17 cellular contexts compared by ENCODE assay signal in genomic region chr7:113083132-113083833, GRCh38. TPM values are rescaled to one million over a fixed set of nuclear protein-coding genes. Genes with fewer than 3 reads are reported as not detected.
A peak's percentile ranks its signal among the peaks of the same experiment; 100 is the strongest.
DNase-seq lines count a peak whose midpoint lies in the region; ATAC-seq, FAIRE-seq and TF ChIP-seq lines count a peak whose summit lies in the region.
"Had no signal": no experiment of that assay in that cellular context is flagged by ENCODE, and none has a peak within 500 bp of the region (broad histone marks: within the 10 kb centered on the region; RNA-seq: fewer than 3 reads in every experiment).

No MANE protein-coding gene starts in this region.

- H3K9ac ChIP-seq in K562 (ENCODE audit: insufficient read depth in 1 of 2, low read depth in 2 of 2, low read length in 2 of 2): no peak overlapping the region
- H3K9ac ChIP-seq: SK-N-SH had no signal

- H3K4me1 ChIP-seq in K562 (replicated peaks in 1 of 2; ENCODE audit: control insufficient read depth in 2 of 2, insufficient read depth in 2 of 2, low read length in 2 of 2) (peaks cover 8 to 33% of the 10 kb centered on the region in 2 experiments), heart right ventricle (peaks cover 0 to 13% (median 0%) of the 10 kb centered on the region in 9 donors)

- peaks cover 35% of the 10 kb centered on the region for H3K27me3 Mint-ChIP-seq in activated CD4-positive, alpha-beta memory T cell treated with anti-CD3 and anti-CD28 coated beads for 36 hours

- TF ChIP-seq EP300 in K562 (IDR thresholded peaks at IDR 0.05; ENCODE audit: low read length): no peak

- DNase-seq in G401 (ENCODE audit: low spot score) (peak; percentile 78), K562 (ENCODE audit: extremely low read depth in 1 of 4, low spot score in 3 of 4) (no peak), hepatic stellate cell (ENCODE audit: low spot score) (no peak), heart right ventricle (no peak)
- DNase-seq in activated CD4-positive, alpha-beta memory T cell treated with anti-CD3 and anti-CD28 coated beads for 36 hours: no peak
- no peak for DNase-seq in stimulated activated CD4-positive, alpha-beta T cell treated with anti-CD3 and anti-CD28 coated beads, Interleukin-1b, Interleukin-23, amount 100 ng/mL, for 48 hours
- DNase-seq: ACHN; activated T-cell treated with anti-CD3 and anti-CD28 coated beads, Interleukin-2, amount 50 U/mL, for 24 hours; amniotic stem cell; mucosa of descending colon; NCI-H1694; SK-N-SH had no signal

- in situ Hi-C loops in G401 (cut with HindIII; ENCODE audit: low sequenced_read_pairs) (no loop called here), K562 (cut with MboI) (no loop called here)

- no peaks in the 10 kb centered on the region for H3K36me3 Mint-ChIP-seq in activated CD4-positive, alpha-beta memory T cell treated with anti-CD3 and anti-CD28 coated beads for 36 hours

- POLR2A ChIA-PET in K562 (lab: Yijun Ruan, JAX): interaction anchor here (1.9 kb wide), 1 partner anchor 17 kb away, joined by 4 read pairs; no protein-coding TSS in a partner anchor
- POLR2A ChIA-PET in activated CD4-positive, alpha-beta memory T cell treated with anti-CD3 and anti-CD28 coated beads for 36 hours (lab: Charles Lee): no interaction called here

- H3K79me2 ChIP-seq in K562 (ENCODE audit: control insufficient read depth, insufficient read depth, low read length): no peaks in the 10 kb centered on the region

- H3K4me2 ChIP-seq in K562 (ENCODE audit: insufficient read depth, low read length): no peak overlapping the region
- H3K4me2 ChIP-seq: SK-N-SH had no signal

- no peak for TF ChIP-seq CTCF in K562 (IDR thresholded peaks at IDR 0.05 in 2 of 3, conservative IDR thresholded peaks at IDR 0.05 in 1 of 3; ENCODE audit: insufficient read depth in 2 of 3, low read depth in 1 of 3, low read length in 3 of 3)
- TF ChIP-seq CTCF in heart right ventricle (IDR thresholded peaks at IDR 0.05): no peak

- H3K4me3 ChIP-seq in K562 (no peak overlapping the region), heart right ventricle (no peak overlapping the region)
- H3K4me3 ChIP-seq: mucosa of descending colon had no signal

- TF ChIP-seq RAD21 in K562 (CRISPR knock-in tag; conservative IDR thresholded peaks at IDR 0.05 in 1 of 2, IDR thresholded peaks at IDR 0.05 in 1 of 2): no peak

- H3K27ac ChIP-seq in K562 (ENCODE audit: extremely low read depth, low read depth, low read length) (no peak overlapping the region), heart right ventricle (no peak overlapping the region)

- no peak for FAIRE-seq in K562 (lab: Jason Lieb, UNC)
- FAIRE-seq: D721Med had no signal

- CTCF ChIA-PET in K562 (lab: Yijun Ruan, JAX; ENCODE audit: low intra/inter-chr PET ratio): no interaction called here
- CTCF ChIA-PET in activated CD4-positive, alpha-beta memory T cell treated with anti-CD3 and anti-CD28 coated beads for 36 hours (lab: Charles Lee): no interaction called here

- intact Hi-C loops in K562 (cut with micrococcal nuclease): no loop called here
- intact Hi-C loops in activated CD4-positive, alpha-beta memory T cell treated with anti-CD3 and anti-CD28 coated beads for 36 hours (cut with micrococcal nuclease): no loop called here
- intact Hi-C loops in heart right ventricle (cut with DNase I): loop anchor here in 1 of 10 donors (2.0 kb wide), 1 partner anchor 14 kb away; no protein-coding TSS in a partner anchor

- no TSS peak for BruUV-seq in K562 (replicated peaks; lab: Mats Ljungman, UMichigan)

- peak overlapping the region; percentile 80; the same call in 1 of the 2 replicates for H2AFZ ChIP-seq in K562 (ENCODE audit: low read depth, low read length)

- 27% methylated on average over 1 of the region's 1 CpG for WGBS in K562 (ENCODE audit: insufficient coverage, low coverage, missing lambda C conversion rate)
- WGBS in heart right ventricle, 2 donors: 78 to 84% methylated on average over 1 of the region's 1 CpG

- no peaks in the 10 kb centered on the region for H4K20me1 ChIP-seq in K562 (replicated peaks; ENCODE audit: control insufficient read depth, insufficient read depth, low read length)

- H3K27ac Mint-ChIP-seq in activated CD4-positive, alpha-beta memory T cell treated with anti-CD3 and anti-CD28 coated beads for 36 hours: no peak overlapping the region
- H3K27ac Mint-ChIP-seq: activated T-cell treated with anti-CD3 and anti-CD28 coated beads, Interleukin-2, amount 50 U/mL, for 24 hours; stimulated activated naive CD8-positive, alpha-beta T cell treated with anti-CD3 and anti-CD28 coated beads, Interleukin-15, Interleukin-2, amounts not matched to agents 100 ng/mL and 50 ng/mL, for 24 hours had no signal

- no peak for TF ChIP-seq POLR2A in K562 (conservative IDR thresholded peaks at IDR 0.05)

- H3K9me3 ChIP-seq in K562 (replicated peaks; ENCODE audit: control insufficient read depth, insufficient read depth, low read depth, low read length): no peaks in the 10 kb centered on the region
- no peaks in the 10 kb centered on the region for H3K9me3 ChIP-seq in heart right ventricle
- H3K9me3 ChIP-seq: mucosa of descending colon, SK-N-SH had no signal

- ATAC-seq in GM19463 (IDR thresholded peaks at IDR 0.05; ENCODE audit: unreplicated experiment) (peak; percentile 49), HG03066 (IDR thresholded peaks at IDR 0.05; ENCODE audit: low read depth, unreplicated experiment) (peak; percentile 62), K562 (no peak), heart right ventricle (no peak)
- ATAC-seq: activated CD4-positive, CD25-positive, alpha-beta regulatory T cell treated with anti-CD3 and anti-CD28 coated beads, Interleukin-2, amount 50 U/mL, for 24 hours; mucosa of descending colon had no signal

- no peaks in the 10 kb centered on the region for H3K9me3 Mint-ChIP-seq in activated CD4-positive, alpha-beta memory T cell treated with anti-CD3 and anti-CD28 coated beads for 36 hours
- H3K9me3 Mint-ChIP-seq: activated T-cell treated with anti-CD3 and anti-CD28 coated beads, Interleukin-2, amount 50 U/mL, for 24 hours; stimulated activated naive CD8-positive, alpha-beta T cell treated with anti-CD3 and anti-CD28 coated beads, Interleukin-15, Interleukin-2, amounts not matched to agents 100 ng/mL and 50 ng/mL, for 24 hours had no signal

- H3K4me3 Mint-ChIP-seq in activated CD4-positive, alpha-beta memory T cell treated with anti-CD3 and anti-CD28 coated beads for 36 hours: no peak overlapping the region
- H3K4me3 Mint-ChIP-seq: activated T-cell treated with anti-CD3 and anti-CD28 coated beads, Interleukin-2, amount 50 U/mL, for 24 hours; stimulated activated naive CD8-positive, alpha-beta T cell treated with anti-CD3 and anti-CD28 coated beads, Interleukin-15, Interleukin-2, amounts not matched to agents 100 ng/mL and 50 ng/mL, for 24 hours had no signal

- H3K36me3 ChIP-seq in K562 (ENCODE audit: control insufficient read depth, insufficient read depth, low read length): no peaks in the 10 kb centered on the region
- H3K36me3 ChIP-seq in heart right ventricle: no peaks in the 10 kb centered on the region

- H3K9me1 ChIP-seq in K562 (ENCODE audit: control insufficient read depth, insufficient read depth, low read length): no peaks in the 10 kb centered on the region

- peaks cover 5% of the 10 kb centered on the region for H3K4me1 Mint-ChIP-seq in activated CD4-positive, alpha-beta memory T cell treated with anti-CD3 and anti-CD28 coated beads for 36 hours (ENCODE audit: low read depth)

- H3K27me3 ChIP-seq in K562 (ENCODE audit: control insufficient read depth in 2 of 2, insufficient read depth in 2 of 2, low read length in 2 of 2) (no peaks in the 10 kb centered on the region), heart right ventricle (peaks cover 0 to 39% (median 0%) of the 10 kb centered on the region in 7 donors)

RNA-seq across cellular contexts. Expression of gene GPR85, which starts 3.3 kb away (rescaled TPM):
- not detected in 2 replicates for total RNA-seq in G401 (2014; rRNA removed; shearing (Covaris generic))
- 1.1 and 1.4 TPM in 2 replicates for total RNA-seq in K562 (2011; cell fraction: chromatin; rRNA removed; ENCODE audit: low replicate concordance)
- total RNA-seq in K562 (2011; cell fraction: nucleolus; rRNA removed): 0.50 and 0.53 TPM in 2 replicates
- total RNA-seq in K562 (2011; cell fraction: nucleoplasm; rRNA removed): 2.2 and 2.4 TPM in 2 replicates
- total RNA-seq in K562 (2014; rRNA removed) (2.9 and 3.3 TPM in 2 replicates), K562 (2014; rRNA removed; fragmentation: Illumina TruSeq; extraction: Trizol) (6.4 and 7.8 TPM in 2 replicates), K562 (2015; rRNA removed; fragmentation: Illumina TruSeq; extraction: Trizol) (18.2 and 19.0 TPM in 2 replicates), K562 (2021) (4.6 and 5.0 TPM in 2 replicates), heart right ventricle (1 to 10 TPM in 5 of 10 donors, under 1 TPM in 5; 0.50 to 4.5 (median 1.2) TPM)
- polyA plus RNA-seq in K562 (2011; rRNA removed) (2.9 and 3.3 TPM in 2 replicates), K562 (2014; fragmentation: Illumina TruSeq; extraction: Trizol) (4.7 and 6.6 TPM in 2 replicates), K562 (2014; fragmentation: Nextera tagmentation; extraction: Ambion mirVana) (1 to 10 TPM; 2.9 to 3.3 TPM), K562 (2014; rRNA removed) (4.0 and 4.9 TPM in 2 replicates), heart right ventricle (under 1 TPM; 0.15 to 0.58 TPM)
- polyA plus RNA-seq in K562 (2011; cell fraction: cytosol; rRNA removed): 1.4 and 2.7 TPM in 2 replicates
- 2.5 and 3.6 TPM in 2 replicates for polyA plus RNA-seq in K562 (2011; cell fraction: nucleus; rRNA removed)
- polyA plus RNA-seq in K562 (2012): 5.5 and 9.8 TPM in 2 replicates
- polyA minus RNA-seq in K562 (2011; rRNA and poly(A)+ RNA removed): 3.3 and 6.2 TPM in 2 replicates
- polyA minus RNA-seq in K562 (2011; cell fraction: cytosol; rRNA and poly(A)+ RNA removed): 1.0 and 1.1 TPM in 2 replicates
- polyA minus RNA-seq in K562 (2011; cell fraction: nucleus; rRNA and poly(A)+ RNA removed): 1.9 and 7.3 TPM in 2 replicates
- total RNA-seq in activated CD4-positive, alpha-beta memory T cell treated with anti-CD3 and anti-CD28 coated beads for 36 hours: not detected

RNA-seq across cellular contexts. Expression of gene SMIM30, which starts 35.1 kb away (rescaled TPM):
- 59.5 and 65.4 TPM in 2 replicates for total RNA-seq in G401 (2014; rRNA removed; shearing (Covaris generic))
- 15.1 and 35.9 TPM in 2 replicates for total RNA-seq in K562 (2011; cell fraction: chromatin; rRNA removed; ENCODE audit: low replicate concordance)
- 16.5 and 22.2 TPM in 2 replicates for total RNA-seq in K562 (2011; cell fraction: nucleolus; rRNA removed)
- 31.7 and 51.6 TPM in 2 replicates for total RNA-seq in K562 (2011; cell fraction: nucleoplasm; rRNA removed)
- total RNA-seq in K562 (2014; rRNA removed) (161 and 176 TPM in 2 replicates), K562 (2014; rRNA removed; fragmentation: Illumina TruSeq; extraction: Trizol) (316 and 361 TPM in 2 replicates), K562 (2015; rRNA removed; fragmentation: Illumina TruSeq; extraction: Trizol) (332 and 358 TPM in 2 replicates), K562 (2021) (171 and 197 TPM in 2 replicates), heart right ventricle (100 to 1,000 TPM in 9 of 10 donors, 10 to 100 TPM in 1; 87.2 to 190 (median 164) TPM)
- polyA plus RNA-seq in K562 (2011; rRNA removed) (202 and 279 TPM in 2 replicates), K562 (2014; fragmentation: Illumina TruSeq; extraction: Trizol) (344 and 367 TPM in 2 replicates), K562 (2014; fragmentation: Nextera tagmentation; extraction: Ambion mirVana) (100 to 1,000 TPM; 675 to 891 TPM), K562 (2014; rRNA removed) (246 and 279 TPM in 2 replicates), heart right ventricle (100 to 1,000 TPM in 1 of 2 donors, 10 to 100 TPM in 1; 77.0 to 411 TPM)
- polyA plus RNA-seq in K562 (2011; cell fraction: cytosol; rRNA removed): 68.2 and 91.2 TPM in 2 replicates
- polyA plus RNA-seq in K562 (2011; cell fraction: nucleus; rRNA removed): 45.6 and 77.5 TPM in 2 replicates
- 168 and 209 TPM in 2 replicates for polyA plus RNA-seq in K562 (2012)
- polyA minus RNA-seq in K562 (2011; rRNA and poly(A)+ RNA removed): 77.7 and 80.9 TPM in 2 replicates
- polyA minus RNA-seq in K562 (2011; cell fraction: cytosol; rRNA and poly(A)+ RNA removed): 32.0 and 35.2 TPM in 2 replicates
- polyA minus RNA-seq in K562 (2011; cell fraction: nucleus; rRNA and poly(A)+ RNA removed): 9.6 and 26.2 TPM in 2 replicates
- 10 to 100 TPM; 37.5 to 41.5 TPM for total RNA-seq in activated CD4-positive, alpha-beta memory T cell treated with anti-CD3 and anti-CD28 coated beads for 36 hours

Comparison
In these comparisons a context has a peak if more than half of its experiments do, and no peak if none do; other contexts are left out.
1. ATAC-seq: peak in GM19463 (single experiment) and HG03066 (single experiment); none in K562 (single experiment) and heart right ventricle (0 of 8).